Comparison of ENCODE assay signal across 14 cellular contexts in the genomic region with DNA sequence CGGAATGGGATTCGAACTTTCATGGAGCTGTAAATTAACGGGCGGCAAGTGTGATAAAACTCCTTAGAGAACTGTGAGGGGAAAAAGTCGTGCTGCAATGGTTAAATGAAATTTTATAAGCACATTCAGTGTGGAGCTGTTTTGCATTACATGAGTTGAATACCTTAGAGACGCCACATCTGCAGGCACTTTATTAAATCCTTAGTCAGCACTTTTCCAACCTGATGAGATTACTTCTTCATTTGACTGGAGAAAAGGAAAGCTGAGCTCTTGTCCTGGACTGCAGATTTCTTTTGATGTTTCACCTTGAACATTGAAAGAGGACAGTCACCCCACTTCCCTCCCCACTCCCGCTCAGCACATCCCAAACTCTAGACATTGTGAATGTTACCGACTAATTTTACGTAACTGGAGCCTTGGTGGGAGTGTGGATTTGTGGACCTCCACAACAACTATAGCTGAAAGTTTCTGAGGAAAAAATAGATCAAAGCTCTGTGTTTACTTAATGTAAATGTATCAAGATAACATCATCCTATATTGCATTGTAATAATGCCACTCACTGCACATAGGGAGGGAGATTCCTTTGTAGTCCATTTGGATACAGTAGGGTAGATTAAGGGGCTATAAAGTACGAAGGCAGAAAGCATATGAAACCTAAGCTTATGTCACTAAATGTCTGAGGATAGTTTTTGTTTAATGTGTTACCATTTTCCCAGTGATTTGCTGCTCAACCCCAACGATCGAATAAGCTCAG.
DNase-seq lines count a peak whose midpoint lies in the region; ATAC-seq and TF ChIP-seq lines count a peak whose summit lies in the region.
"Had no signal": no experiment of that assay in that cellular context is flagged by ENCODE, and none has a peak within 500 bp of the region (broad histone marks: within the 10 kb centered on the region; RNA-seq: fewer than 3 reads in every experiment).

No MANE protein-coding gene starts in this region.

- H3K4me1 ChIP-seq in right atrium auricular region (peaks cover 0 to 75% of the 10 kb centered on the region in 2 donors), esophagus muscularis mucosa (peaks cover 69 to 82% (median 78%) of the 10 kb centered on the region in 4 donors)

- H3K27me3 ChIP-seq in right atrium auricular region (no peaks in the 10 kb centered on the region), esophagus muscularis mucosa (no peaks in the 10 kb centered on the region)

- TF ChIP-seq EP300 in esophagus muscularis mucosa (IDR thresholded peaks at IDR 0.05) = no peak

- peak overlapping the region; percentile 94 for H3K27ac Mint-ChIP-seq in osteocyte (ENCODE audit: unreplicated experiment)
- H3K27ac Mint-ChIP-seq in type B pancreatic cell = peak overlapping the region; percentile 91
- H3K27ac Mint-ChIP-seq: activated CD4-positive, alpha-beta memory T cell treated with anti-CD3 and anti-CD28 coated beads, Interleukin-2, amount 10 ng/mL, durations not matched to agents 7 days and 5 days; activated T-helper 1 cell treated with anti-CD3 and anti-CD28 coated beads, Interleukin-12 subunit alpha, Interleukin-12 subunit beta, Interleukin-2, Interleukin-4 antibody, amounts not matched to agents 30 ng/mL and 10 ng/mL and 1 ng/mL, durations not matched to agents 14 hours and 24 hours and 36 hours had no signal

- H3K4me1 Mint-ChIP-seq in osteocyte (ENCODE audit: unreplicated experiment) = peaks cover 47% of the 10 kb centered on the region
- peaks cover 71% of the 10 kb centered on the region for H3K4me1 Mint-ChIP-seq in type B pancreatic cell (ENCODE audit: unreplicated experiment)

- H3K36me3 Mint-ChIP-seq in osteocyte (ENCODE audit: unreplicated experiment) (peaks cover 13% of the 10 kb centered on the region), type B pancreatic cell (peaks cover 6% of the 10 kb centered on the region)

- H3K4me3 ChIP-seq in right atrium auricular region = no peak overlapping the region
- H3K4me3 ChIP-seq in esophagus muscularis mucosa = no peak overlapping the region

- H3K4me3 Mint-ChIP-seq in osteocyte (ENCODE audit: unreplicated experiment) = no peak overlapping the region
- H3K4me3 Mint-ChIP-seq in type B pancreatic cell = peak overlapping the region; percentile 22
- H3K4me3 Mint-ChIP-seq: activated CD4-positive, alpha-beta memory T cell treated with anti-CD3 and anti-CD28 coated beads, Interleukin-2, amount 10 ng/mL, durations not matched to agents 7 days and 5 days; activated T-helper 1 cell treated with anti-CD3 and anti-CD28 coated beads, Interleukin-12 subunit alpha, Interleukin-12 subunit beta, Interleukin-2, Interleukin-4 antibody, amounts not matched to agents 30 ng/mL and 10 ng/mL and 1 ng/mL, durations not matched to agents 14 hours and 24 hours and 36 hours had no signal

- TF ChIP-seq CTCF in right atrium auricular region (IDR thresholded peaks at IDR 0.05) = no peak
- TF ChIP-seq CTCF in esophagus muscularis mucosa (IDR thresholded peaks at IDR 0.05) = no peak
- TF ChIP-seq CTCF in osteocyte (IDR thresholded peaks at IDR 0.05) = no peak
- no peak for TF ChIP-seq CTCF in type B pancreatic cell (conservative IDR thresholded peaks at IDR 0.05)
- no peak for TF ChIP-seq CTCF in GM10266 (IDR thresholded peaks at IDR 0.05; ENCODE audit: control insufficient read depth, insufficient read depth, low read depth, missing control alignments)

- intact Hi-C loops in left ventricle myocardium superior (cut with micrococcal nuclease) = loop anchor here (5.0 kb wide), 1 partner anchor 114 kb away; no protein-coding TSS in a partner anchor
- intact Hi-C loops in esophagus muscularis mucosa (cut with DNase I) = loop anchor here (5.0 to 10.0 kb wide), 4 partner anchors 191 to 477 kb away; a partner anchor contains a TSS

- H3K27ac ChIP-seq in right atrium auricular region (peak overlapping the region; percentile 75 to 84), esophagus muscularis mucosa (replicated peaks in 1 of 4) (peak overlapping the region; percentile 70 to 80 (median 72))

- DNase-seq in right atrium auricular region (ENCODE audit: low spot score) (no peak), left ventricle myocardium superior (no peak), esophagus muscularis mucosa (ENCODE audit: extremely low spot score) (no peak), osteocyte (ENCODE audit: extremely low spot score, unreplicated experiment) (no peak), type B pancreatic cell (ENCODE audit: extremely low spot score, unreplicated experiment) (no peak), GM10266 (ENCODE audit: extremely low spot score) (no peak)
- no peak for DNase-seq in stimulated activated CD4-positive, alpha-beta T cell treated with anti-CD3 and anti-CD28 coated beads, Interleukin-2, amount 100 ng/mL, for 24 hours
- DNase-seq: activated CD4-positive, alpha-beta memory T cell treated with anti-CD3 and anti-CD28 coated beads, Interleukin-2, amount 10 ng/mL, durations not matched to agents 7 days and 5 days; KG1; NCI-H1417 treated with DMSO at 0.1 percent for 48 hours; SK-N-SH; stimulated activated CD4-positive, alpha-beta T cell treated with anti-CD3 and anti-CD28 coated beads, Interleukin-15, amount 100 ng/mL, for 24 hours had no signal

- no peak for ATAC-seq in left ventricle myocardium superior
- ATAC-seq in HG03097 (IDR thresholded peaks at IDR 0.05; ENCODE audit: low FRiP score, unreplicated experiment) = no peak

- H3K9me3 ChIP-seq in right atrium auricular region (no peaks in the 10 kb centered on the region), esophagus muscularis mucosa (no peaks in the 10 kb centered on the region)
- H3K9me3 ChIP-seq: SK-N-SH had no signal

- H3K9me3 Mint-ChIP-seq in osteocyte (ENCODE audit: unreplicated experiment) (no peaks in the 10 kb centered on the region), type B pancreatic cell (no peaks in the 10 kb centered on the region)
- H3K9me3 Mint-ChIP-seq: activated CD4-positive, alpha-beta memory T cell treated with anti-CD3 and anti-CD28 coated beads, Interleukin-2, amount 10 ng/mL, durations not matched to agents 7 days and 5 days; activated T-helper 1 cell treated with anti-CD3 and anti-CD28 coated beads, Interleukin-12 subunit alpha, Interleukin-12 subunit beta, Interleukin-2, Interleukin-4 antibody, amounts not matched to agents 30 ng/mL and 10 ng/mL and 1 ng/mL, durations not matched to agents 14 hours and 24 hours and 36 hours had no signal

- H3K36me3 ChIP-seq in right atrium auricular region (peaks cover 8% of the 10 kb centered on the region), esophagus muscularis mucosa (peaks cover 3 to 12% (median 10%) of the 10 kb centered on the region in 4 donors)

- H3K27me3 Mint-ChIP-seq in osteocyte (ENCODE audit: unreplicated experiment) (no peaks in the 10 kb centered on the region), type B pancreatic cell (peaks cover 3% of the 10 kb centered on the region)
- H3K27me3 Mint-ChIP-seq: activated CD4-positive, alpha-beta memory T cell treated with anti-CD3 and anti-CD28 coated beads, Interleukin-2, amount 10 ng/mL, durations not matched to agents 7 days and 5 days had no signal

- 78% methylated on average over 12 of the region's 12 CpGs for WGBS in esophagus muscularis mucosa

- no peak for TF ChIP-seq POLR2A in esophagus muscularis mucosa (IDR thresholded peaks at IDR 0.05; ENCODE audit: low read depth)
